8 cellular contexts compared by ENCODE assay signal in the genomic region with DNA sequence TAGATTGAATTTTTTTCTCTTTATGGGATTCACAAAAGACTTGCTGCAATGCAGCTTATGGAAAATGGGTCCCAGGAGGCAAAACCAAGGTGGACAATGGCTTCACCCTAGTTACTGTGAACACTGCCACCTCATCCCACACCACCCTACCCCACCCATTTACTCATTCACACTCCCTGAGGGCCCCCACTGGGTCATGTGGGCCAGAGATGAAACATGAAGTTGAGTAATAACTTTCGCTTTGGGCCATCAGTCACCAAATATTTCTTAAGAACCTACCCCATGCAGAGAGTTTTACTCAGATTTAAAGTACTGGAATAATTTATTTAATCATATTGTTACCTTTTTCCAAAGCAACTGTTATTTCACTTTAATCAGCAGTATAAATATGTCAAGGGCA.
DNase-seq lines count a peak whose midpoint lies in the region; ATAC-seq, FAIRE-seq and TF ChIP-seq lines count a peak whose summit lies in the region.

No MANE protein-coding gene starts in this region.

- H3K4me1 Mint-ChIP-seq in CD8-positive, alpha-beta T cell (ENCODE audit: low read depth) = no peaks in the 10 kb centered on the region
- H3K4me1 Mint-ChIP-seq in CD4-positive, alpha-beta memory T cell = peaks cover 0 to 3% (median 0%) of the 10 kb centered on the region in 4 donors

- intact Hi-C loops in CD8-positive, alpha-beta T cell (cut with DNase I, micrococcal nuclease) = no loop called here
- intact Hi-C loops in CD4-positive, alpha-beta memory T cell (cut with micrococcal nuclease) = no loop called here

- no peak for FAIRE-seq in HTR-8/SVneo (lab: Jason Lieb, UNC)

- H3K9me3 Mint-ChIP-seq in CD8-positive, alpha-beta T cell = no peaks in the 10 kb centered on the region
- H3K9me3 Mint-ChIP-seq in CD4-positive, alpha-beta memory T cell = peaks cover 0 to 2% (median 0%) of the 10 kb centered on the region in 8 donors

- CTCF ChIA-PET in CD8-positive, alpha-beta T cell (lab: Charles Lee) = no interaction called here
- CTCF ChIA-PET in CD4-positive, alpha-beta memory T cell (lab: Charles Lee; ENCODE audit: partially characterized antibody) = no interaction called here

- H3K27ac ChIP-seq in CD8-positive, alpha-beta T cell (ENCODE audit: low read depth, low read length) = no peak overlapping the region
- no peak overlapping the region for H3K27ac ChIP-seq in CD4-positive, alpha-beta memory T cell (ENCODE audit: low read depth, low read length)

- no peak overlapping the region for H3K4me3 ChIP-seq in fibroblast of the aortic adventitia (ENCODE audit: low read depth, low read length)
- H3K4me3 ChIP-seq in CD8-positive, alpha-beta T cell (ENCODE audit: low read depth, low read length) = no peak overlapping the region
- H3K4me3 ChIP-seq in CD4-positive, alpha-beta memory T cell (ENCODE audit: low read length in 2 of 2) = no peak overlapping the region

- no peak overlapping the region for H3K27ac Mint-ChIP-seq in CD8-positive, alpha-beta T cell
- H3K27ac Mint-ChIP-seq in CD4-positive, alpha-beta memory T cell = no peak overlapping the region

- no peaks in the 10 kb centered on the region for H3K36me3 ChIP-seq in CD8-positive, alpha-beta T cell (ENCODE audit: insufficient read depth, low read length)
- H3K36me3 ChIP-seq in CD4-positive, alpha-beta memory T cell (ENCODE audit: insufficient read depth, low read length) = no peaks in the 10 kb centered on the region

- no peaks in the 10 kb centered on the region for H3K36me3 Mint-ChIP-seq in CD8-positive, alpha-beta T cell
- H3K36me3 Mint-ChIP-seq in CD4-positive, alpha-beta memory T cell = no peaks in the 10 kb centered on the region

- ATAC-seq in GM21529 (IDR thresholded peaks at IDR 0.05; ENCODE audit: unreplicated experiment) = peak; percentile 56
- no peak for ATAC-seq in CD8-positive, alpha-beta T cell

- POLR2A ChIA-PET in CD8-positive, alpha-beta T cell (lab: Charles Lee) = no interaction called here
- POLR2A ChIA-PET in CD4-positive, alpha-beta memory T cell (lab: Charles Lee; ENCODE audit: partially characterized antibody) = no interaction called here

- H3K9me3 ChIP-seq in CD8-positive, alpha-beta T cell (ENCODE audit: low read length) = no peaks in the 10 kb centered on the region
- H3K9me3 ChIP-seq in CD4-positive, alpha-beta memory T cell (ENCODE audit: control insufficient read depth in 1 of 2, low read length in 2 of 2) = no peaks in the 10 kb centered on the region

- no peak for TF ChIP-seq CTCF in fibroblast of the aortic adventitia (IDR thresholded peaks at IDR 0.05; ENCODE audit: insufficient read depth, low read length)
- TF ChIP-seq CTCF in CD8-positive, alpha-beta T cell (IDR thresholded peaks at IDR 0.05) = no peak

- DNase-seq in GM03348 (ENCODE audit: low spot score) (peak; percentile 55), HTR-8/SVneo (ENCODE audit: insufficient read length, low spot score) (peak; percentile 11), fibroblast of the aortic adventitia (ENCODE audit: low read depth) (peak; percentile 82), OCI-M2 (lab: John Stamatoyannopoulos, UW; ENCODE audit: unreplicated experiment) (no peak), T-helper 1 cell (no peak)
- DNase-seq in CD8-positive, alpha-beta T cell = no peak
- no peak for DNase-seq in CD4-positive, alpha-beta memory T cell

- peaks cover 4% of the 10 kb centered on the region for H3K27me3 Mint-ChIP-seq in CD8-positive, alpha-beta T cell (ENCODE audit: low read depth)
- H3K27me3 Mint-ChIP-seq in CD4-positive, alpha-beta memory T cell = peaks cover 0 to 4% of the 10 kb centered on the region in 2 donors

- H3K27me3 ChIP-seq in CD8-positive, alpha-beta T cell (ENCODE audit: insufficient read depth, low read length) = no peaks in the 10 kb centered on the region
- H3K27me3 ChIP-seq in CD4-positive, alpha-beta memory T cell (ENCODE audit: insufficient read depth, low read length) = no peaks in the 10 kb centered on the region

- no peaks in the 10 kb centered on the region for H3K4me1 ChIP-seq in CD8-positive, alpha-beta T cell (ENCODE audit: insufficient read depth, low read length)
- no peaks in the 10 kb centered on the region for H3K4me1 ChIP-seq in CD4-positive, alpha-beta memory T cell (ENCODE audit: insufficient read depth, low read length)

- H3K4me3 Mint-ChIP-seq in CD8-positive, alpha-beta T cell = no peak overlapping the region
- no peak overlapping the region for H3K4me3 Mint-ChIP-seq in CD4-positive, alpha-beta memory T cell

Comparison
In these comparisons a context has a peak if more than half of its experiments do, and no peak if none do; other contexts are left out.
1. DNase-seq: peak in GM03348 (single experiment), HTR-8/SVneo (single experiment) and fibroblast of the aortic adventitia (single experiment); none in CD8-positive, alpha-beta T cell (0 of 7), OCI-M2 (single experiment), T-helper 1 cell (0 of 5) and CD4-positive, alpha-beta memory T cell (0 of 5).